In the genomic region with DNA sequence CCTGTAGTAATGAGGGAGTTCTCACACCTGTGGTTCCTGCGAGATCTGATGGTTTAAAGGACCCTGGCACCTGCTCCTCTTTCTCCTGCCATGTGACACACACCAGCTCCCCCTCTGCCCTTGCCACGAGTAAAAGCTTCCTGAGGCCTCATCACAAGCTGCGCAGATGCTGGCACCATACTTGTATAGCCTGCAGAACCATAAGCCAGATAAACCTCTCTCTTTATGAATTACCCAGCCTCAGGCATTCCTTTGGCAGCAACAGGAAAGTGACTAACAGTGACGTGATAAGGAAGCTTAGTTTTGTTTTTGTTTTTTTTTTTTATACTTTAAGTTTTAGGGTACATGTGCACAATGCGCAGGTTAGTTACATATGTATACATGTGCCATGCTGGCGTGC, we compare ENCODE assay signal across 14 cellular contexts.
DNase-seq lines count a peak whose midpoint lies in the region; ATAC-seq and TF ChIP-seq lines count a peak whose summit lies in the region.
"Had no signal": no experiment of that assay in that cellular context is flagged by ENCODE, and none has a peak within 500 bp of the region (broad histone marks: within the 10 kb centered on the region; RNA-seq: fewer than 3 reads in every experiment).

No MANE protein-coding gene starts in this region.

- H3K9me3 ChIP-seq in left ventricle myocardium inferior (replicated peaks) (no peaks in the 10 kb centered on the region), upper lobe of right lung (no peaks in the 10 kb centered on the region)
- H3K9me3 ChIP-seq: BLaER1 had no signal

- no peaks in the 10 kb centered on the region for H3K27me3 ChIP-seq in left ventricle myocardium inferior (ENCODE audit: low read depth)
- no peaks in the 10 kb centered on the region for H3K27me3 ChIP-seq in upper lobe of right lung
- H3K27me3 ChIP-seq: BLaER1 had no signal

- H3K4me1 ChIP-seq in left ventricle myocardium inferior: peaks cover 84% of the 10 kb centered on the region
- peaks cover 64% of the 10 kb centered on the region for H3K4me1 ChIP-seq in upper lobe of right lung
- H3K4me1 ChIP-seq: BLaER1 had no signal

- no peak for DNase-seq in left ventricle myocardium inferior
- DNase-seq in left cardiac atrium: no peak
- DNase-seq in astrocyte of the spinal cord (ENCODE audit: low read depth, low spot score): peak; percentile 77
- peak; percentile 56 to 73 for DNase-seq in foreskin fibroblast
- DNase-seq in upper lobe of right lung: peak; percentile 39
- no peak for DNase-seq in DMS 273 treated with DMSO at 0.1 percent for 48 hours (lab: John Stamatoyannopoulos, UW)
- no peak for DNase-seq in NCI-H2029 (lab: John Stamatoyannopoulos, UW)
- no peak for DNase-seq in NCI-H187 (lab: John Stamatoyannopoulos, UW)
- DNase-seq: activated CD4-positive, alpha-beta T cell treated with anti-CD3 and anti-CD28 coated beads, Interleukin-2, amount 50 U/mL, for 1 hour; erythroblast; stimulated activated CD4-positive, alpha-beta T cell treated with anti-CD3 and anti-CD28 coated beads, Interleukin-4, amount 100 ng/mL, for 4 hours; stimulated activated naive CD4-positive, alpha-beta T cell treated with Interleukin-2 at 50 U/mL for 16 hours; T-helper 2 cell had no signal

- H3K4me3 ChIP-seq in left ventricle myocardium inferior: no peak overlapping the region
- H3K4me3 ChIP-seq in astrocyte of the spinal cord (ENCODE audit: low read depth, low read length): no peak overlapping the region
- H3K4me3 ChIP-seq in foreskin fibroblast (ENCODE audit: low read depth in 1 of 2, low read length in 2 of 2): no peak overlapping the region
- H3K4me3 ChIP-seq in upper lobe of right lung: no peak overlapping the region
- H3K4me3 ChIP-seq: BLaER1 had no signal

- intact Hi-C loops in left ventricle myocardium inferior (cut with micrococcal nuclease) (no loop called here), left cardiac atrium (cut with DNase I) (loop anchor here in 1 of 2 donors (5.0 kb wide), 1 partner anchor 129 kb away; a partner anchor contains a TSS), upper lobe of right lung (cut with DNase I) (no loop called here)

- H3K36me3 ChIP-seq in left ventricle myocardium inferior (peaks cover 12% of the 10 kb centered on the region), upper lobe of right lung (no peaks in the 10 kb centered on the region)

- TF ChIP-seq CTCF in left ventricle myocardium inferior (IDR thresholded peaks at IDR 0.05; ENCODE audit: borderline replicate concordance): no peak
- TF ChIP-seq CTCF in astrocyte of the spinal cord (IDR thresholded peaks at IDR 0.05; ENCODE audit: low read depth, low read length): no peak
- TF ChIP-seq CTCF in foreskin fibroblast (IDR thresholded peaks at IDR 0.05; ENCODE audit: low read depth, low read length): no peak
- TF ChIP-seq CTCF in upper lobe of right lung (IDR thresholded peaks at IDR 0.05): no peak

- in situ Hi-C loops in astrocyte of the spinal cord (cut with HindIII; ENCODE audit: low sequenced_read_pairs): no loop called here

- H3K27ac ChIP-seq in left ventricle myocardium inferior (replicated peaks) (peak overlapping the region; percentile 87), upper lobe of right lung (no peak overlapping the region)
- H3K27ac ChIP-seq: BLaER1 had no signal

- ATAC-seq in left cardiac atrium (no peak), upper lobe of right lung (no peak)

Comparison
In these comparisons a context has a peak if more than half of its experiments do, and no peak if none do; other contexts are left out.
1. DNase-seq: peak in astrocyte of the spinal cord (single experiment), foreskin fibroblast (2 of 2) and upper lobe of right lung (single experiment); none in left ventricle myocardium inferior (single experiment), left cardiac atrium (single experiment), DMS 273 treated with DMSO at 0.1 percent for 48 hours (single experiment), NCI-H2029 (single experiment) and NCI-H187 (0 of 2).